Comparison of ENCODE assay signal across 18 cellular contexts in the genomic region with DNA sequence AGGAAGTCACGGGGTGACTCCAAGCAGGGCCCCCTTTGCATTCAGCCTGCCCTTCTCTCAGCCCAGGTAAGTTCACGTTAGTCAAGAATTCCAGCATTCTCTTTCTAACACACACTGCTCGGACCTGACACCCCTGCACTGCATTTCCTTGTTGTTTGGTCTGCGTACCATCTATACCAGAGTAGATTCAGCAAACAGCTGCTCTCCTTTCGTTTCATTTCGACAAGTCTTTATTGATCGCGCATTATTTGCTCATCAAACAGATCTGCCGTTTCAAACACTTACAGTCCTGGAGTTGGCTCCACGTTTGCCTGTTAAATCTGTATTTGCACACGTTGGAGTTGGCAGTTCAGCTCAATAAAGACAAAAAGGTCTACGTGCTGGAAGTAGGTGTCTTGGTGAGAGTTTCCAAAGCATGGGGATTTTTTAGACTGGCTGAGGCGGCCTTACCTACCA.
A peak's percentile ranks its signal among the peaks of the same experiment; 100 is the strongest.
DNase-seq lines count a peak whose midpoint lies in the region; ATAC-seq and TF ChIP-seq lines count a peak whose summit lies in the region.
"Had no signal": no experiment of that assay in that cellular context is flagged by ENCODE, and none has a peak within 500 bp of the region (broad histone marks: within the 10 kb centered on the region; RNA-seq: fewer than 3 reads in every experiment).

No MANE protein-coding gene starts in this region.

- H3K9ac ChIP-seq in endocrine pancreas (ENCODE audit: control insufficient read depth, insufficient read depth, low read length) = no peak overlapping the region
- H3K9ac ChIP-seq: BLaER1 treated with 17β-estradiol and CSF1 and Interleukin-3, amounts not matched to agents 10 nM and 100 nM had no signal

- ATAC-seq in HG02588 (IDR thresholded peaks at IDR 0.05; ENCODE audit: unreplicated experiment) = no peak
- ATAC-seq: GM12878 had no signal

- H3K27me3 Mint-ChIP-seq in type B pancreatic cell (no peaks in the 10 kb centered on the region), glutamatergic neuron (ENCODE audit: unreplicated experiment) (peaks cover 5% of the 10 kb centered on the region)

- H3K4me3 ChIP-seq in endocrine pancreas (ENCODE audit: control insufficient read depth, insufficient read depth, low read length) = peak overlapping the region; percentile 45
- H3K4me3 ChIP-seq: BLaER1 treated with 17β-estradiol and CSF1 and Interleukin-3, amounts not matched to agents 10 nM and 100 nM; GM12878 had no signal

- H3K36me3 ChIP-seq in endocrine pancreas (ENCODE audit: control insufficient read depth, insufficient read depth, low read length) = no peaks in the 10 kb centered on the region
- H3K36me3 ChIP-seq: BLaER1 treated with 17β-estradiol and CSF1 and Interleukin-3, amounts not matched to agents 10 nM and 100 nM had no signal

- H3K27me3 ChIP-seq in endocrine pancreas (ENCODE audit: control insufficient read depth, insufficient read depth, low read length) = no peaks in the 10 kb centered on the region
- H3K27me3 ChIP-seq: BLaER1 treated with 17β-estradiol and CSF1 and Interleukin-3, amounts not matched to agents 10 nM and 100 nM had no signal

- H3K4me1 ChIP-seq in endocrine pancreas (ENCODE audit: control insufficient read depth, insufficient read depth, low read length) = no peaks in the 10 kb centered on the region

- H3K27ac Mint-ChIP-seq in type B pancreatic cell (peak overlapping the region; percentile 15), glutamatergic neuron (ENCODE audit: unreplicated experiment) (no peak overlapping the region)
- H3K27ac Mint-ChIP-seq: activated CD4-positive, alpha-beta T cell treated with anti-CD3 and anti-CD28 coated beads, Interleukin-2, amount 10 ng/mL, durations not matched to agents 7 days and 5 days had no signal

- no peaks in the 10 kb centered on the region for H3K9me3 ChIP-seq in endocrine pancreas (ENCODE audit: control insufficient read depth, low read length)

- DNase-seq in NCI-H1105 (lab: John Stamatoyannopoulos, UW) = peak; percentile 37
- DNase-seq in NCI-H345 (lab: John Stamatoyannopoulos, UW) = peak; percentile 93
- DNase-seq in type B pancreatic cell (ENCODE audit: extremely low spot score, unreplicated experiment) = no peak
- no peak for DNase-seq in glutamatergic neuron
- no peak for DNase-seq in iPS-NIHi11 (ENCODE audit: low spot score)
- DNase-seq: activated CD4-positive, alpha-beta T cell treated with anti-CD3 and anti-CD28 coated beads, Interleukin-2, amount 10 ng/mL, durations not matched to agents 7 days and 5 days; activated T-cell treated with anti-CD3 and anti-CD28 coated beads, Interleukin-2, amount 50 U/mL, for 48 hours; kidney glomerular epithelial cell; MM.1S; naive B cell; retina; stimulated activated CD4-positive, alpha-beta T cell treated with anti-CD3 and anti-CD28 coated beads, Interleukin-1b, Interleukin-23, amount 100 ng/mL, for 48 hours; stimulated activated CD8-positive, alpha-beta memory T cell treated with anti-CD3 and anti-CD28 coated beads, Interleukin-4, amount 100 ng/mL, for 48 hours; T1000 had no signal

- H3K4me1 Mint-ChIP-seq in type B pancreatic cell (ENCODE audit: unreplicated experiment) (peaks cover 12% of the 10 kb centered on the region), glutamatergic neuron (ENCODE audit: low read depth, unreplicated experiment) (peaks cover 12% of the 10 kb centered on the region)

- no peak for TF ChIP-seq CTCF in type B pancreatic cell (conservative IDR thresholded peaks at IDR 0.05)
- no peak for TF ChIP-seq CTCF in glutamatergic neuron (IDR thresholded peaks at IDR 0.05; ENCODE audit: partially characterized antibody, unreplicated experiment)

- H3K4me3 Mint-ChIP-seq in type B pancreatic cell = peak overlapping the region; percentile 67
- no peak overlapping the region for H3K4me3 Mint-ChIP-seq in glutamatergic neuron (ENCODE audit: unreplicated experiment)
- H3K4me3 Mint-ChIP-seq: activated CD4-positive, alpha-beta T cell treated with anti-CD3 and anti-CD28 coated beads, Interleukin-2, amount 10 ng/mL, durations not matched to agents 7 days and 5 days; naive B cell had no signal

- peaks cover 8% of the 10 kb centered on the region for H3K9me3 Mint-ChIP-seq in type B pancreatic cell
- no peaks in the 10 kb centered on the region for H3K9me3 Mint-ChIP-seq in glutamatergic neuron (ENCODE audit: unreplicated experiment)
- H3K9me3 Mint-ChIP-seq: activated CD4-positive, alpha-beta T cell treated with anti-CD3 and anti-CD28 coated beads, Interleukin-2, amount 10 ng/mL, durations not matched to agents 7 days and 5 days had no signal

- H3K36me3 Mint-ChIP-seq in type B pancreatic cell (no peaks in the 10 kb centered on the region), glutamatergic neuron (ENCODE audit: unreplicated experiment) (peaks cover 4% of the 10 kb centered on the region)
- H3K36me3 Mint-ChIP-seq: naive B cell had no signal

Comparison
In these comparisons a context has a peak if more than half of its experiments do, and no peak if none do; other contexts are left out.
1. DNase-seq: peak in NCI-H1105 (single experiment) and NCI-H345 (single experiment); none in type B pancreatic cell (single experiment), glutamatergic neuron (single experiment) and iPS-NIHi11 (single experiment).